ENCODE assay signal across 31 cellular contexts in the genomic region with DNA sequence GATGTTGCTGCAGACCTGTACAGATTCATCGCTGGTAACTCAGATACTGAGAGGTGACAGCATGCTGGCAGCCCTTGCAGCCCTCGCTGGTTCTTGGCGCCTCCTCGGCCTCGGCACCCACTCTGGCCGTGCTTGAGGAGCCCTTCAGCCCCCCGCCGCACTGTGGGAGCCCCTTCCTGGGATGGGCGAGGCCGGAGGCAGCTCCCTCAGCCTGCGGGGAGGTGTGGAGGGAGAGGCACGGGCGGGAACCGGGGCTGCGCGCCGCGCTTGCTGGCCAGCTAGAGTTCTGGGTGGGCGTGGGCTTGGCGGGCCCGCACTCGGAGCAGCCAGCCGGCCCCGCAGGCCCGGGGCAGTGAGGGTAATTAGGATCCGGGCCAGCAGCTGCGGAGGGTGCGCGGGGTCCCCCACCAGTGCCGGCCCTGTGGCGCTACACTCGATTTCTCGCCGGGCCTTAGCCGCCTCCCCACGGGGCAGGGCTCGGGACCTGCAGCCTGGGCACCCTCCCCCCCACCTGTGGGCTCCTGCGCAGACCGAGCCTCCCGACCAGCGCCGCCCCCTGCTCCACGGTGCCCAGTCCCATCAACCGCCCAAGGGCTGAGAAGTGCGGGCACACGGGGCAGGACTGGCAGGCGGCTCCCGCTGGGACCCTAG. TPM values are rescaled to one million over a fixed set of nuclear protein-coding genes. Genes with fewer than 3 reads are reported as not detected.
"Had no signal": no experiment of that assay in that cellular context is flagged by ENCODE, and none has a peak within 500 bp of the region (broad histone marks: within the 10 kb centered on the region; RNA-seq: fewer than 3 reads in every experiment).

No MANE protein-coding gene starts in this region.

- H3K9me3 ChIP-seq: ascending aorta, breast epithelium, gastrocnemius medialis had no signal

- H3K36me3 Mint-ChIP-seq: activated CD4-positive, alpha-beta memory T cell treated with anti-CD3 and anti-CD28 coated beads for 36 hours; activated naive CD4-positive, alpha-beta T cell treated with anti-CD3 and anti-CD28 coated beads, Interleukin-2, amount 10 ng/mL, durations not matched to agents 7 days and 5 days; activated naive CD4-positive, alpha-beta T cell treated with anti-CD3 and anti-CD28 coated beads, Interleukin-2, amount 50 U/mL, for 72 hours; activated naive CD8-positive, alpha-beta T cell treated with anti-CD3 and anti-CD28 coated beads, Interleukin-2, amount 10 ng/mL, durations not matched to agents 7 days and 5 days; brain had no signal

- H3K27ac ChIP-seq: ascending aorta, breast epithelium, cardiac muscle cell, coronary artery, dorsolateral prefrontal cortex, foreskin keratinocyte, gastrocnemius medialis had no signal

- H3K4me3 Mint-ChIP-seq: activated CD4-positive, alpha-beta memory T cell treated with anti-CD3 and anti-CD28 coated beads for 36 hours; activated CD4-positive, alpha-beta T cell treated with anti-CD3 and anti-CD28 coated beads for 36 hours; activated CD4-positive, alpha-beta T cell treated with anti-CD3 and anti-CD28 coated beads, Interleukin-2, amount 10 ng/mL, durations not matched to agents 24 days and 14 days; activated naive CD4-positive, alpha-beta T cell treated with anti-CD3 and anti-CD28 coated beads, Interleukin-2, amount 10 ng/mL, durations not matched to agents 7 days and 5 days; activated naive CD8-positive, alpha-beta T cell treated with anti-CD3 and anti-CD28 coated beads, Interleukin-2, amount 10 ng/mL, durations not matched to agents 7 days and 5 days; activated T-cell treated with anti-CD3 and anti-CD28 coated beads, Interleukin-2, amount 50 U/mL, for 24 hours; activated T-cell treated with anti-CD3 and anti-CD28 coated beads, Interleukin-2, amount 50 U/mL, for 72 hours; brain; dendritic cell treated with granulocyte-macrophage colony-stimulating factor and Interleukin-4, amounts not matched to agents 40 ng/mL and 50 ng/mL, for 4 days; endodermal cell had no signal

- H3K4me1 ChIP-seq: ascending aorta, breast epithelium, foreskin keratinocyte, gastrocnemius medialis had no signal

- H3K27me3 ChIP-seq: ascending aorta, breast epithelium, cardiac muscle cell, foreskin keratinocyte, gastrocnemius medialis had no signal

- H3K4me3 ChIP-seq: ascending aorta, breast epithelium, cardiac muscle cell, coronary artery, dorsolateral prefrontal cortex, gastrocnemius medialis had no signal

- H3K4me1 Mint-ChIP-seq: activated CD4-positive, alpha-beta T cell treated with anti-CD3 and anti-CD28 coated beads for 36 hours; activated CD4-positive, alpha-beta T cell treated with anti-CD3 and anti-CD28 coated beads, Interleukin-2, amount 10 ng/mL, durations not matched to agents 24 days and 14 days; activated naive CD4-positive, alpha-beta T cell treated with anti-CD3 and anti-CD28 coated beads, Interleukin-2, amount 10 ng/mL, durations not matched to agents 7 days and 5 days; activated naive CD8-positive, alpha-beta T cell treated with anti-CD3 and anti-CD28 coated beads, Interleukin-2, amount 10 ng/mL, durations not matched to agents 7 days and 5 days; brain; endodermal cell had no signal

- DNase-seq: activated CD4-positive, alpha-beta memory T cell treated with anti-CD3 and anti-CD28 coated beads for 36 hours; activated CD4-positive, alpha-beta T cell treated with anti-CD3 and anti-CD28 coated beads for 36 hours; activated CD4-positive, CD25-positive, alpha-beta regulatory T cell; activated CD4-positive, CD25-positive, alpha-beta regulatory T cell treated with anti-CD3 and anti-CD28 coated beads, Interleukin-2, amount 50 U/mL, for 72 hours; activated CD8-positive, alpha-beta memory T cell treated with anti-CD3 and anti-CD28 coated beads, Interleukin-2, amount 50 U/mL, for 48 hours; activated gamma-delta T cell; activated naive CD4-positive, alpha-beta T cell; activated naive CD4-positive, alpha-beta T cell treated with anti-CD3 and anti-CD28 coated beads, Interleukin-2, amount 10 ng/mL, durations not matched to agents 7 days and 5 days; activated naive CD8-positive, alpha-beta T cell treated with anti-CD3 and anti-CD28 coated beads, Interleukin-2, amount 10 ng/mL, durations not matched to agents 7 days and 5 days; activated T-cell treated with anti-CD3 and anti-CD28 coated beads for 4 hours; activated T-cell treated with anti-CD3 and anti-CD28 coated beads, Interleukin-2, amount 50 U/mL, for 24 hours; activated T-cell treated with anti-CD3 and anti-CD28 coated beads, Interleukin-2, amount 50 U/mL, for 72 hours; central memory CD4-positive, alpha-beta T cell; cerebellar nuclear complex; dorsolateral prefrontal cortex; effector memory CD4-positive, alpha-beta T cell; endodermal cell; foreskin keratinocyte; gastrocnemius medialis; T-helper 2 cell had no signal

- H3K27me3 Mint-ChIP-seq: activated naive CD4-positive, alpha-beta T cell treated with anti-CD3 and anti-CD28 coated beads, Interleukin-2, amount 10 ng/mL, durations not matched to agents 7 days and 5 days; brain; dendritic cell treated with granulocyte-macrophage colony-stimulating factor and Interleukin-4, amounts not matched to agents 40 ng/mL and 50 ng/mL, for 4 days had no signal

- H3K27ac Mint-ChIP-seq: activated CD4-positive, alpha-beta memory T cell treated with anti-CD3 and anti-CD28 coated beads for 36 hours; activated CD4-positive, alpha-beta T cell treated with anti-CD3 and anti-CD28 coated beads for 36 hours; activated CD4-positive, alpha-beta T cell treated with anti-CD3 and anti-CD28 coated beads, Interleukin-2, amount 10 ng/mL, durations not matched to agents 24 days and 14 days; activated naive CD4-positive, alpha-beta T cell treated with anti-CD3 and anti-CD28 coated beads, Interleukin-2, amount 10 ng/mL, durations not matched to agents 7 days and 5 days; activated naive CD4-positive, alpha-beta T cell treated with anti-CD3 and anti-CD28 coated beads, Interleukin-2, amount 50 U/mL, for 72 hours; activated naive CD8-positive, alpha-beta T cell treated with anti-CD3 and anti-CD28 coated beads, Interleukin-2, amount 10 ng/mL, durations not matched to agents 7 days and 5 days; activated T-cell treated with anti-CD3 and anti-CD28 coated beads, Interleukin-2, amount 50 U/mL, for 24 hours; activated T-cell treated with anti-CD3 and anti-CD28 coated beads, Interleukin-2, amount 50 U/mL, for 72 hours; brain; dendritic cell treated with granulocyte-macrophage colony-stimulating factor and Interleukin-4, amounts not matched to agents 40 ng/mL and 50 ng/mL, for 4 days; endodermal cell had no signal

- ATAC-seq: activated CD4-positive, alpha-beta T cell treated with anti-CD3 and anti-CD28 coated beads for 36 hours; activated naive CD4-positive, alpha-beta T cell treated with anti-CD3 and anti-CD28 coated beads, Interleukin-2, amount 50 U/mL, for 72 hours; activated T-cell treated with anti-CD3 and anti-CD28 coated beads, Interleukin-2, amount 50 U/mL, for 72 hours; esophagus mucosa; foreskin keratinocyte; gastrocnemius medialis had no signal

- H3K9me3 Mint-ChIP-seq: activated CD4-positive, alpha-beta T cell treated with anti-CD3 and anti-CD28 coated beads, Interleukin-2, amount 10 ng/mL, durations not matched to agents 24 days and 14 days; activated naive CD4-positive, alpha-beta T cell treated with anti-CD3 and anti-CD28 coated beads, Interleukin-2, amount 10 ng/mL, durations not matched to agents 7 days and 5 days; activated naive CD4-positive, alpha-beta T cell treated with anti-CD3 and anti-CD28 coated beads, Interleukin-2, amount 50 U/mL, for 72 hours; activated naive CD8-positive, alpha-beta T cell treated with anti-CD3 and anti-CD28 coated beads, Interleukin-2, amount 10 ng/mL, durations not matched to agents 7 days and 5 days; activated T-cell treated with anti-CD3 and anti-CD28 coated beads, Interleukin-2, amount 50 U/mL, for 24 hours; activated T-cell treated with anti-CD3 and anti-CD28 coated beads, Interleukin-2, amount 50 U/mL, for 72 hours; brain; dendritic cell treated with granulocyte-macrophage colony-stimulating factor and Interleukin-4, amounts not matched to agents 40 ng/mL and 50 ng/mL, for 4 days had no signal

- H3K36me3 ChIP-seq: ascending aorta, breast epithelium, cardiac muscle cell, gastrocnemius medialis had no signal

RNA-seq across cellular contexts. Expression of a gene that starts 13.2 kb away (rescaled TPM):
- total RNA-seq: activated CD4-positive, alpha-beta memory T cell treated with anti-CD3 and anti-CD28 coated beads for 36 hours; activated CD4-positive, alpha-beta T cell treated with anti-CD3 and anti-CD28 coated beads for 36 hours; activated CD4-positive, alpha-beta T cell treated with anti-CD3 and anti-CD28 coated beads, Interleukin-2, amount 10 ng/mL, durations not matched to agents 24 days and 14 days; activated naive CD4-positive, alpha-beta T cell treated with anti-CD3 and anti-CD28 coated beads, Interleukin-2, amount 50 U/mL, for 72 hours; activated naive CD8-positive, alpha-beta T cell treated with anti-CD3 and anti-CD28 coated beads, Interleukin-2, amount 10 ng/mL, durations not matched to agents 7 days and 5 days; activated T-cell treated with anti-CD3 and anti-CD28 coated beads, Interleukin-2, amount 50 U/mL, for 72 hours; ascending aorta; cardiac muscle cell; dorsolateral prefrontal cortex; endodermal cell; epithelial cell of proximal tubule; esophagus mucosa; foreskin keratinocyte; gastrocnemius medialis; T-helper 1 cell treated with Interleukin-12 subunit alpha and Interleukin-12 subunit beta and Interleukin-4 antibody, amounts not matched to agents 30 ng/mL and 1 ng/mL, for 36 hours had no signal
- polyA plus RNA-seq: cardiac muscle cell, foreskin keratinocyte had no signal
